8 cellular contexts compared by ENCODE assay signal in the genomic region with DNA sequence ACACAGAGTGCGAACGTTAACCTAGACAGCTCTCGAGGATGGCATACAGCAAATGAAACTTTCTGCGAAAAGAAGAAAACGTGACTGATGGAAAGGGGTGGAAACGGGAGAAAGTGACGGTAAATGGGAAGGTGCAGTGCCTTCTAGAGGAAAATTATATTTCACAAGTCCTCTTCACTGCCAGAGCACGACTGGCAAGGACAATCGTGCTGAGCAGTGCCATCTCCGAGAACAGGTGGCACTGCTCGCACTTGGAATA. TPM values are rescaled to one million over a fixed set of nuclear protein-coding genes. Genes with fewer than 3 reads are reported as not detected.
A peak's percentile ranks its signal among the peaks of the same experiment; 100 is the strongest.
DNase-seq lines count a peak whose midpoint lies in the region; ATAC-seq and TF ChIP-seq lines count a peak whose summit lies in the region.

No MANE protein-coding gene starts in this region.

- POLR2A ChIA-PET in CD8-positive, alpha-beta T cell (lab: Charles Lee) = interaction anchor here (0.6 to 4.1 kb wide), 12 partner anchors 9 to 163 kb away, joined by 3 to 28 read pairs (median 4); a partner anchor contains a TSS

- no peak for TF ChIP-seq CTCF in CD8-positive, alpha-beta T cell (IDR thresholded peaks at IDR 0.05)
- TF ChIP-seq CTCF in Loucy (conservative IDR thresholded peaks at IDR 0.05; ENCODE audit: low read length) (no peak), parathyroid adenoma (IDR thresholded peaks at IDR 0.05) (no peak)

- H3K4me2 ChIP-seq in Loucy (ENCODE audit: low read depth, low read length, poor library complexity, severe bottlenecking) = peak overlapping the region; percentile 90
- H3K4me2 ChIP-seq in parathyroid adenoma (ENCODE audit: low read length) = peak overlapping the region; percentile 94

- H3K9me3 ChIP-seq in CD8-positive, alpha-beta T cell (ENCODE audit: low read length) = no peaks in the 10 kb centered on the region
- H3K9me3 ChIP-seq in Loucy (ENCODE audit: insufficient read depth, low read depth, low read length) (no peaks in the 10 kb centered on the region), esophagus (ENCODE audit: control insufficient read depth in 2 of 2, insufficient read depth in 1 of 2, low read depth in 1 of 2, low read length in 1 of 2) (no peaks in the 10 kb centered on the region), parathyroid adenoma (ENCODE audit: control insufficient read depth, low read length) (no peaks in the 10 kb centered on the region), T-helper 17 cell (ENCODE audit: control insufficient read depth, low read length, poor library complexity, severe bottlenecking) (no peaks in the 10 kb centered on the region)

- H3K9me2 ChIP-seq in Loucy (replicated peaks; ENCODE audit: low read depth, low read length) = no peaks in the 10 kb centered on the region

- H3K27me3 Mint-ChIP-seq in CD8-positive, alpha-beta T cell (ENCODE audit: low read depth) = no peaks in the 10 kb centered on the region
- no peaks in the 10 kb centered on the region for H3K27me3 Mint-ChIP-seq in activated CD8-positive, alpha-beta memory T cell treated with anti-CD3 and anti-CD28 coated beads, Interleukin-2, amount 10 ng/mL, durations not matched to agents 7 days and 5 days
- H3K27me3 Mint-ChIP-seq in T-helper 17 cell = no peaks in the 10 kb centered on the region

- peaks cover 58% of the 10 kb centered on the region for H3K4me1 ChIP-seq in CD8-positive, alpha-beta T cell (ENCODE audit: insufficient read depth, low read length)
- peaks cover 43% of the 10 kb centered on the region for H3K4me1 ChIP-seq in Loucy (ENCODE audit: insufficient read depth, low read length, poor library complexity, severe bottlenecking)
- peaks cover 0 to 10% of the 10 kb centered on the region in 2 donors for H3K4me1 ChIP-seq in esophagus (ENCODE audit: control insufficient read depth in 2 of 2, insufficient read depth in 2 of 2, low read length in 1 of 2)
- peaks cover 13% of the 10 kb centered on the region for H3K4me1 ChIP-seq in parathyroid adenoma

- H4K20me1 ChIP-seq in Loucy (ENCODE audit: insufficient read depth, low read length, poor library complexity, severe bottlenecking) = peaks cover 14% of the 10 kb centered on the region

- intact Hi-C loops in CD8-positive, alpha-beta T cell (cut with DNase I, micrococcal nuclease) = loop anchor here (2.0 to 10.0 kb wide), 8 partner anchors 131 to 1571 kb away; a partner anchor contains a TSS

- no peak overlapping the region for H3K27ac Mint-ChIP-seq in CD8-positive, alpha-beta T cell
- no peak overlapping the region for H3K27ac Mint-ChIP-seq in activated CD8-positive, alpha-beta memory T cell treated with anti-CD3 and anti-CD28 coated beads, Interleukin-2, amount 10 ng/mL, durations not matched to agents 7 days and 5 days
- no peak overlapping the region for H3K27ac Mint-ChIP-seq in T-helper 17 cell

- no peaks in the 10 kb centered on the region for H3K27me3 ChIP-seq in CD8-positive, alpha-beta T cell (ENCODE audit: insufficient read depth, low read length)
- H3K27me3 ChIP-seq in Loucy (ENCODE audit: insufficient read depth, low read length, poor library complexity, severe bottlenecking) = no peaks in the 10 kb centered on the region
- H3K27me3 ChIP-seq in esophagus (ENCODE audit: control insufficient read depth in 1 of 2, insufficient read depth in 2 of 2, low read length in 2 of 2) = no peaks in the 10 kb centered on the region
- no peaks in the 10 kb centered on the region for H3K27me3 ChIP-seq in parathyroid adenoma (ENCODE audit: control insufficient read depth, insufficient read depth, low read length)

- H3F3A ChIP-seq in Loucy (ENCODE audit: low read depth) = 0 out of 2 replicates have a peak, but pooled peaks cover 3% of the 10 kb centered on the region

- peaks cover 26% of the 10 kb centered on the region for H3K36me3 Mint-ChIP-seq in CD8-positive, alpha-beta T cell
- H3K36me3 Mint-ChIP-seq in activated CD8-positive, alpha-beta memory T cell treated with anti-CD3 and anti-CD28 coated beads, Interleukin-2, amount 10 ng/mL, durations not matched to agents 7 days and 5 days = peaks cover 28% of the 10 kb centered on the region
- H3K36me3 Mint-ChIP-seq in T-helper 17 cell (ENCODE audit: low read depth) = peaks cover 2% of the 10 kb centered on the region

- no peak overlapping the region for H3K4me3 Mint-ChIP-seq in CD8-positive, alpha-beta T cell
- no peak overlapping the region for H3K4me3 Mint-ChIP-seq in activated CD8-positive, alpha-beta memory T cell treated with anti-CD3 and anti-CD28 coated beads, Interleukin-2, amount 10 ng/mL, durations not matched to agents 7 days and 5 days
- no peak overlapping the region for H3K4me3 Mint-ChIP-seq in T-helper 17 cell

- H2AFZ ChIP-seq in Loucy (ENCODE audit: low read length) (peak overlapping the region; percentile 89), parathyroid adenoma (peak overlapping the region; percentile 80)

- no peak for DNase-seq in CD8-positive, alpha-beta T cell
- no peak for DNase-seq in activated CD8-positive, alpha-beta memory T cell treated with anti-CD3 and anti-CD28 coated beads, Interleukin-2, amount 10 ng/mL, durations not matched to agents 7 days and 5 days
- no peak for DNase-seq in DMS153 treated with DMSO at 0.1 percent for 48 hours (lab: John Stamatoyannopoulos, UW; ENCODE audit: unreplicated experiment)
- no peak for DNase-seq in T-helper 17 cell
- DNase-seq in SKM-1 treated with dmso at 0.1 percent for 144 hours (lab: John Stamatoyannopoulos, UW; ENCODE audit: unreplicated experiment) = no peak

- no peak for ATAC-seq in CD8-positive, alpha-beta T cell
- no peak for ATAC-seq in activated CD8-positive, alpha-beta memory T cell treated with anti-CD3 and anti-CD28 coated beads, Interleukin-2, amount 10 ng/mL, durations not matched to agents 7 days and 5 days
- no peak for ATAC-seq in T-helper 17 cell

- peaks cover 43% of the 10 kb centered on the region for H3K4me1 Mint-ChIP-seq in CD8-positive, alpha-beta T cell (ENCODE audit: low read depth)
- peaks cover 38% of the 10 kb centered on the region for H3K4me1 Mint-ChIP-seq in activated CD8-positive, alpha-beta memory T cell treated with anti-CD3 and anti-CD28 coated beads, Interleukin-2, amount 10 ng/mL, durations not matched to agents 7 days and 5 days
- H3K4me1 Mint-ChIP-seq in T-helper 17 cell = peaks cover 27% of the 10 kb centered on the region

- CTCF ChIA-PET in CD8-positive, alpha-beta T cell (lab: Charles Lee) = interaction anchor here (0.7 to 4.4 kb wide), 5 partner anchors 9 to 163 kb away, joined by 3 to 19 read pairs (median 4); no protein-coding TSS in a partner anchor
- CTCF ChIA-PET in activated CD8-positive, alpha-beta memory T cell treated with anti-CD3 and anti-CD28 coated beads, Interleukin-2, amount 10 ng/mL, durations not matched to agents 7 days and 5 days (lab: Charles Lee) = interaction anchor here (0.9 to 1.2 kb wide), 2 partner anchors 9 to 102 kb away, joined by 3 to 5 read pairs; no protein-coding TSS in a partner anchor

- H3K36me3 ChIP-seq in CD8-positive, alpha-beta T cell (ENCODE audit: insufficient read depth, low read length) = peaks cover 9% of the 10 kb centered on the region
- no peaks in the 10 kb centered on the region for H3K36me3 ChIP-seq in Loucy (ENCODE audit: insufficient read depth, low read length)
- H3K36me3 ChIP-seq in esophagus (ENCODE audit: control insufficient read depth in 2 of 2, insufficient read depth in 2 of 2, low read length in 1 of 2) = no peaks in the 10 kb centered on the region
- H3K36me3 ChIP-seq in parathyroid adenoma (ENCODE audit: control insufficient read depth, insufficient read depth, low read length) = no peaks in the 10 kb centered on the region

- peak overlapping the region; percentile 61 for H3K4me3 ChIP-seq in CD8-positive, alpha-beta T cell (ENCODE audit: low read depth, low read length)
- H3K4me3 ChIP-seq in Loucy (ENCODE audit: low read length, poor library complexity, severe bottlenecking) = peak overlapping the region; percentile 81
- peak overlapping the region; percentile 75 to 96 for H3K4me3 ChIP-seq in esophagus (ENCODE audit: low read depth in 1 of 2, low read length in 2 of 2)
- peak overlapping the region; percentile 99 for H3K4me3 ChIP-seq in parathyroid adenoma (ENCODE audit: low read depth, low read length)

- H3K27ac ChIP-seq in CD8-positive, alpha-beta T cell (ENCODE audit: low read depth, low read length) = peak overlapping the region; percentile 91
- H3K27ac ChIP-seq in esophagus (ENCODE audit: low read depth in 2 of 2, low read length in 1 of 2) (peak overlapping the region; percentile 87 to 89), parathyroid adenoma (peak overlapping the region; percentile 91)

- WGBS in esophagus, 2 donors = 0% methylated on average over 11 of the region's 11 CpGs

- peaks cover 38% of the 10 kb centered on the region for H3K79me2 ChIP-seq in Loucy (ENCODE audit: insufficient read depth, low read length)
- H3K79me2 ChIP-seq in parathyroid adenoma = peaks cover 27% of the 10 kb centered on the region

- H3K9ac ChIP-seq in Loucy (ENCODE audit: low read depth, low read length, poor library complexity, severe bottlenecking) (peak overlapping the region; percentile 84), parathyroid adenoma (peak overlapping the region; percentile 25)

- H3K9me3 Mint-ChIP-seq in CD8-positive, alpha-beta T cell = no peaks in the 10 kb centered on the region
- H3K9me3 Mint-ChIP-seq in activated CD8-positive, alpha-beta memory T cell treated with anti-CD3 and anti-CD28 coated beads, Interleukin-2, amount 10 ng/mL, durations not matched to agents 7 days and 5 days (ENCODE audit: low read depth) = no peaks in the 10 kb centered on the region

RNA-seq across cellular contexts. Expression of a gene that starts 0.4 kb away (rescaled TPM):
- 10 to 100 TPM; 66.7 to 69.9 TPM for total RNA-seq in CD8-positive, alpha-beta T cell
- polyA plus RNA-seq in esophagus = 10 to 100 TPM in 1 of 2 donors, 1 to 10 TPM in 1; 6.4 to 16.7 TPM
- total RNA-seq in activated CD8-positive, alpha-beta memory T cell treated with anti-CD3 and anti-CD28 coated beads, Interleukin-2, amount 10 ng/mL, durations not matched to agents 7 days and 5 days = 100 to 1,000 TPM; 385 to 515 TPM
- total RNA-seq in T-helper 17 cell = 10 to 100 TPM; 80.7 to 86.4 TPM

Comparison
In these comparisons a context has a peak if more than half of its experiments do, and no peak if none do; other contexts are left out.
1. RNA of a gene that starts 0.4 kb away (total RNA-seq): 385 to 515 TPM in activated CD8-positive, alpha-beta memory T cell treated with anti-CD3 and anti-CD28 coated beads, Interleukin-2, amount 10 ng/mL, durations not matched to agents 7 days and 5 days; 80.7 to 86.4 TPM in T-helper 17 cell and 66.7 to 69.9 TPM in CD8-positive, alpha-beta T cell; every median in the first group is over 4 times any median in the second.
2. Peak in every context shown above with its lines, with median percentiles within 50 percentile points of each other: H3K27ac ChIP-seq and H3K4me3 ChIP-seq.